7 cellular contexts compared by ENCODE assay signal in the genomic region with DNA sequence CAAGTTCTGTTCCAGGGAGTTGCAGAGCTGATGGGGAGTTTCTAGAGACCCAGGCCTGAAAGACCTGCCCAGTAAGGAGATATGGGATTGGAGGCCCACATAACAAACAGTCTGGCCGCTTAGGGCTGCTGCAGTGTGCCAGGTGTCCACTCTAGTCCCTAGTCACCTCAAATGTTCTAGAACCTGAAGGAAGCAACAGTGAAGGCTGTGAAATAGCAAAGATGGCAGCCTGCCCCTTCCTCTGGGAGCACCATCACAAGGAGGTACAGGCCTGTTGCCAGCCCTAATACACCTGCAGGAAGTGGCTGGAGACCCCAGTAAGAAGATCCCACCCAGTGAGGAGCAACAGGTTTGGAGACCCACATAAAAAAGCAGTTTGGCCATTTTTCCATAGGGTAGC.
"Had no signal": no experiment of that assay in that cellular context is flagged by ENCODE, and none has a peak within 500 bp of the region (broad histone marks: within the 10 kb centered on the region; RNA-seq: fewer than 3 reads in every experiment).

No MANE protein-coding gene starts in this region.

- H3K27ac Mint-ChIP-seq: IgD-negative memory B cell had no signal

- DNase-seq: IMR-90, KBM-7, KG1 had no signal

- H3K27me3 Mint-ChIP-seq: IgD-negative memory B cell had no signal

- ATAC-seq: HepG2, K562 had no signal

- H3K36me3 Mint-ChIP-seq: IgD-negative memory B cell had no signal

- H3K27ac ChIP-seq: HL-60 had no signal

- H3K4me3 Mint-ChIP-seq: IgD-negative memory B cell had no signal

- H3K4me1 Mint-ChIP-seq: IgD-negative memory B cell had no signal
